In the genomic region with DNA sequence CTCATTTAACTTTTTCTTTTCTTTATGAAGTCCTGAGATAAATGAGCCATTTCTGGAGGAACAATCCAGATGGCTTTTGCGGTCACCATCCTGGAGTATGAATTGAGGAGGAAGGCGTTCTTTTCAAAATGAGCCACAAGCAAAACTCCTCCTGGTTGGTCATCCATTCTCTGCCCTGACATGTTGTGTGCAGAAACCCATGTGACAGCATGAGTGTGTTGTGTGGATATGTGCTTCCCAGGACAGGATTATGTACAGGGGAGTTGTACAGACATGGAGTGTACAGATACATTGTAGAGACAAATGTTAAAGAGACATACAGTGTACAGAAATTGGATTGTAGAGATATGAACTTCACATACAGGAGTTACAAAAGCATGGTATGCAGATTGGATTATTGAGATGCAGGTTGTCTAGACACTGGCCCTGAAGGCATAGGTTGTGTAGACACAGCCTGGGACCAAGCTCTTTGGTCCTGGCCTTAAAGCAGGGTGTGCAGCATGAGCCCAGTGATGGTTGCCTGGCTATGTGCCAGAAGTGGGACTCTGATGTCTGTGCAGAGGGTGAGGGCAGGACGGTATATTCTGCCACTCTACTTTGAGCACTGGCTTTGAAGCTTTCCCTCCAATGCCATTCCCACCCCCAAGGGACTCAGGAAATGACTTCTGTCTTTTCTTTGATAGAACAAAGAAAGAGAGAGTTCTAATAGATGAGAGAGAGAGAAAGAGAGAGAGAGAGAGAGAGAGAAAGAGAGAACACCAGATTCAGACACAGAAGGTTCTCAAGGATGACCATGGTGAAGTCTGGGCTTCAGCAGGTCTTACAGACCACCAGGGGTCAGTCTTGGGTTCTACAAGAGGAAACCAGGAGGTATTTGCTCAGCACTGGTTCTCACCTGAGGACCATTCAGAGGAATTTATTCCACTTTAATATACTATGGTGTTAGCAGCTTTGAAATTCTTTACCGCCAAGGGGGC, we compare ENCODE assay signal across 9 cellular contexts.
A peak's percentile ranks its signal among the peaks of the same experiment; 100 is the strongest.
DNase-seq lines count a peak whose midpoint lies in the region; ATAC-seq and TF ChIP-seq lines count a peak whose summit lies in the region.
"Had no signal": no experiment of that assay in that cellular context is flagged by ENCODE, and none has a peak within 500 bp of the region (broad histone marks: within the 10 kb centered on the region; RNA-seq: fewer than 3 reads in every experiment).

No MANE protein-coding gene starts in this region.

- H3K27ac ChIP-seq in HEK293 (ENCODE audit: extremely low read depth, low read depth, low read length) (no peak overlapping the region), heart right ventricle (no peak overlapping the region), rectal smooth muscle tissue (ENCODE audit: low read depth, low read length) (peak overlapping the region; percentile 86)
- H3K27ac ChIP-seq: BLaER1 treated with 17β-estradiol and CSF1 and Interleukin-3, amounts not matched to agents 10 nM and 100 nM had no signal

- H3K4me1 Mint-ChIP-seq in activated naive CD8-positive, alpha-beta T cell treated with anti-CD3 and anti-CD28 coated beads for 36 hours, result peaks cover 5% of the 10 kb centered on the region

- CTCF ChIA-PET in HEK293 (lab: Yijun Ruan, JAX), result interaction anchor here (0.6 to 6.0 kb wide), 31 partner anchors 9 to 1243 kb away, joined by 3 to 55 read pairs (median 3); no protein-coding TSS in a partner anchor

- DNase-seq in NCI-H2171 treated with DMSO at 0.1 percent for 48 hours (lab: John Stamatoyannopoulos, UW), result peak; percentile 36
- no peak for DNase-seq in NCI-H2171 (lab: John Stamatoyannopoulos, UW)
- DNase-seq in NCI-H345 (lab: John Stamatoyannopoulos, UW), result peak; percentile 74
- peak; percentile 4 for DNase-seq in activated naive CD8-positive, alpha-beta T cell treated with anti-CD3 and anti-CD28 coated beads for 36 hours
- DNase-seq in heart right ventricle, result peak in 1 of 2 donors; percentile 57

- POLR2A ChIA-PET in HEK293 (lab: Yijun Ruan, JAX), result no interaction called here

- H3K36me3 ChIP-seq in HEK293 (ENCODE audit: control insufficient read depth in 2 of 2, insufficient read depth in 1 of 2, low read length in 2 of 2), result no peaks in the 10 kb centered on the region
- no peaks in the 10 kb centered on the region for H3K36me3 ChIP-seq in heart right ventricle
- H3K36me3 ChIP-seq in rectal smooth muscle tissue (ENCODE audit: control insufficient read depth, insufficient read depth, low read length), result no peaks in the 10 kb centered on the region
- H3K36me3 ChIP-seq: BLaER1 treated with 17β-estradiol and CSF1 and Interleukin-3, amounts not matched to agents 10 nM and 100 nM had no signal

- ATAC-seq in heart right ventricle (peak in 7 of 8 donors; percentile 74 to 88 (median 85)), GM19397 (IDR thresholded peaks at IDR 0.05; ENCODE audit: unreplicated experiment) (no peak)

- H3K4me1 ChIP-seq in HEK293 (ENCODE audit: control insufficient read depth, insufficient read depth, low read length), result no peaks in the 10 kb centered on the region
- H3K4me1 ChIP-seq in heart right ventricle, result peaks cover 0 to 8% (median 0%) of the 10 kb centered on the region in 9 donors
- peaks cover 35% of the 10 kb centered on the region for H3K4me1 ChIP-seq in rectal smooth muscle tissue (ENCODE audit: control insufficient read depth, insufficient read depth, low read length)

- 79 to 88% methylated on average over 4 of the region's 4 CpGs for WGBS in heart right ventricle, 2 donors

- no peak overlapping the region for H3K27ac Mint-ChIP-seq in activated naive CD8-positive, alpha-beta T cell treated with anti-CD3 and anti-CD28 coated beads for 36 hours

- no peak overlapping the region for H3K9ac ChIP-seq in rectal smooth muscle tissue (ENCODE audit: low read length)
- H3K9ac ChIP-seq: BLaER1 treated with 17β-estradiol and CSF1 and Interleukin-3, amounts not matched to agents 10 nM and 100 nM had no signal

- intact Hi-C loops in heart right ventricle (cut with DNase I), result loop anchor here (1.0 to 10.0 kb wide), 10 partner anchors 121 to 751 kb away; a partner anchor contains a TSS

- H3K36me3 Mint-ChIP-seq in activated naive CD8-positive, alpha-beta T cell treated with anti-CD3 and anti-CD28 coated beads for 36 hours, result no peaks in the 10 kb centered on the region

- H3K9me3 ChIP-seq in HEK293 (ENCODE audit: control insufficient read depth, insufficient read depth, low read depth, low read length), result no peaks in the 10 kb centered on the region
- H3K9me3 ChIP-seq in heart right ventricle, result no peaks in the 10 kb centered on the region
- H3K9me3 ChIP-seq: BLaER1 treated with 17β-estradiol and CSF1 and Interleukin-3, amounts not matched to agents 10 nM and 100 nM had no signal

- no peaks in the 10 kb centered on the region for H3K27me3 ChIP-seq in heart right ventricle
- no peaks in the 10 kb centered on the region for H3K27me3 ChIP-seq in rectal smooth muscle tissue (ENCODE audit: control insufficient read depth, insufficient read depth, low read length)
- H3K27me3 ChIP-seq: BLaER1 treated with 17β-estradiol and CSF1 and Interleukin-3, amounts not matched to agents 10 nM and 100 nM had no signal

- no peaks in the 10 kb centered on the region for H3K9me3 Mint-ChIP-seq in activated naive CD8-positive, alpha-beta T cell treated with anti-CD3 and anti-CD28 coated beads for 36 hours

- no peak overlapping the region for H3K4me3 Mint-ChIP-seq in activated naive CD8-positive, alpha-beta T cell treated with anti-CD3 and anti-CD28 coated beads for 36 hours

- H3K27me3 Mint-ChIP-seq in activated naive CD8-positive, alpha-beta T cell treated with anti-CD3 and anti-CD28 coated beads for 36 hours, result no peaks in the 10 kb centered on the region

- H3K4me3 ChIP-seq in HEK293 (ENCODE audit: low read depth, low read length) (no peak overlapping the region), heart right ventricle (no peak overlapping the region), rectal smooth muscle tissue (ENCODE audit: low read length) (no peak overlapping the region)
- H3K4me3 ChIP-seq: BLaER1 treated with 17β-estradiol and CSF1 and Interleukin-3, amounts not matched to agents 10 nM and 100 nM had no signal

- no peak for TF ChIP-seq CTCF in HEK293 (tag by site-specific recombination; IDR thresholded peaks at IDR 0.05)
- peak; percentile 66 to 87 (median 82) for TF ChIP-seq CTCF in heart right ventricle (IDR thresholded peaks at IDR 0.05)

TF ChIP-seq in HEK293, 187 proteins besides CTCF, POLR2A, EP300 and RAD21:
- TF ChIP-seq ZNF350 (tag by site-specific recombination; IDR thresholded peaks at IDR 0.05), result no peak
- TF ChIP-seq WT1 (tag by site-specific recombination; IDR thresholded peaks at IDR 0.05), result no peak
- peak; percentile 83 for TF ChIP-seq ZNF596 (tag by site-specific recombination; IDR thresholded peaks at IDR 0.05)
- TF ChIP-seq ZNF654 (tag by site-specific recombination; IDR thresholded peaks at IDR 0.05; ENCODE audit: low read depth), result peak; percentile 47
